Comparison of ENCODE assay signal across 8 cellular contexts in genomic region chr10:30701471-30702173, GRCh38.
DNase-seq lines count a peak whose midpoint lies in the region; ATAC-seq and TF ChIP-seq lines count a peak whose summit lies in the region.

No MANE protein-coding gene starts in this region.

- no peak for TF ChIP-seq CTCF in CD14-positive monocyte (IDR thresholded peaks at IDR 0.05)
- TF ChIP-seq CTCF in nephron (IDR thresholded peaks at IDR 0.05; ENCODE audit: unreplicated experiment in 3 of 3) = no peak

- DNase-seq in CD14-positive monocyte (ENCODE audit: low spot score) (peak; percentile 58), T-helper 1 cell (peak in 4 of 5 donors; percentile 34 to 96 (median 46)), amniotic epithelial cell (ENCODE audit: low read depth) (peak; percentile 87), NCI-H526 treated with DMSO at 0.1 percent for 48 hours (lab: John Stamatoyannopoulos, UW) (no peak), NCI-H1436 (lab: John Stamatoyannopoulos, UW) (no peak)

- intact Hi-C loops in CD14-positive monocyte (cut with micrococcal nuclease) = no loop called here

- ATAC-seq in HG03175 (IDR thresholded peaks at IDR 0.05; ENCODE audit: unreplicated experiment) = peak; percentile 62

- no peaks in the 10 kb centered on the region for H3K36me3 Mint-ChIP-seq in CD14-positive monocyte
- H3K36me3 Mint-ChIP-seq in nephron (ENCODE audit: low read depth) = no peaks in the 10 kb centered on the region

- H3K4me1 Mint-ChIP-seq in CD14-positive monocyte (peaks cover 29% of the 10 kb centered on the region), nephron (peaks cover 48% of the 10 kb centered on the region)

- peak overlapping the region; percentile 68 to 81 for H3K4me3 Mint-ChIP-seq in CD14-positive monocyte
- no peak overlapping the region for H3K4me3 Mint-ChIP-seq in nephron

- H3K9me3 Mint-ChIP-seq in CD14-positive monocyte = no peaks in the 10 kb centered on the region
- no peaks in the 10 kb centered on the region for H3K9me3 Mint-ChIP-seq in nephron

- peak; percentile 48 for TF ChIP-seq POLR2A in GM19193 (IDR thresholded peaks at IDR 0.05; ENCODE audit: extremely low read depth, insufficient read depth, insufficient read length)

- H3K27ac Mint-ChIP-seq in CD14-positive monocyte (peak overlapping the region in 4 of 7 donors; percentile 61 to 81 (median 75)), nephron (peak overlapping the region; percentile 42 to 76 (median 64))

- H3K27me3 Mint-ChIP-seq in CD14-positive monocyte (ENCODE audit: low read depth in 3 of 3) (peaks cover 0 to 5% (median 4%) of the 10 kb centered on the region in 3 donors), nephron (ENCODE audit: low read depth) (peaks cover 17% of the 10 kb centered on the region)

Comparison
In these comparisons a context has a peak if more than half of its experiments do, and no peak if none do; other contexts are left out.
1. DNase-seq: peak in CD14-positive monocyte (single experiment), T-helper 1 cell (4 of 5) and amniotic epithelial cell (single experiment); none in NCI-H526 treated with DMSO at 0.1 percent for 48 hours (single experiment) and NCI-H1436 (single experiment).
2. H3K4me3 Mint-ChIP-seq: peak in CD14-positive monocyte (2 of 2); none in nephron (0 of 3).